8 cellular contexts compared by ENCODE assay signal in the genomic region with DNA sequence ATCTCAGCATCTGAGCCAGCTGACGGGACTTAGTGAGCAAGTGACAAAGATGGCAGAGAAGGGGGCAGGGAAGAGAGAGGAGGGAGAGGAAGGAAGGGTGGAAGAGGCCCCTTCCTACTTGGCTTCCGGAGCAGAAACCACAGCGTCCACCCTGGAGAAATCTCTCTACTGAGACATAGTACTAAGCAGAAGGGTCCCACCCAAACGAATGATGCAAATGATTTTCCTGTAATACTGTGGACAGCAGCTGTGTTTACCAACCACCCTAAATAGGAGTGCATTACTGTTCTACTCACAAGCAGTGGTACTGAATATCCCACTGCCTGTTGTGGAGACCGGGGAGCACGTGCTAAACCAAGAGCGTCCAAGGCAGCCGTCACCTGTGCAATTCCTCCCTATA. TPM values are rescaled to one million over a fixed set of nuclear protein-coding genes. Genes with fewer than 3 reads are reported as not detected.
DNase-seq lines count a peak whose midpoint lies in the region; ATAC-seq lines count a peak whose summit lies in the region.
"Had no signal": no experiment of that assay in that cellular context is flagged by ENCODE, and none has a peak within 500 bp of the region (broad histone marks: within the 10 kb centered on the region; RNA-seq: fewer than 3 reads in every experiment).

No MANE protein-coding gene starts in this region.

- H3K4me3 ChIP-seq in trophoblast cell (ENCODE audit: low read depth, low read length), result no peak overlapping the region

- no peak overlapping the region for H2BK12ac ChIP-seq in trophoblast cell (ENCODE audit: low read length)

- no peak overlapping the region for H3K4me2 ChIP-seq in trophoblast cell (ENCODE audit: low read length)

- no peaks in the 10 kb centered on the region for H3K27me3 Mint-ChIP-seq in T-helper 17 cell

- H2AFZ ChIP-seq in trophoblast cell (ENCODE audit: insufficient read depth, low read length, poor library complexity), result peak overlapping the region; percentile 35

- no peak overlapping the region for H2AK5ac ChIP-seq in trophoblast cell (ENCODE audit: low read length)

- ATAC-seq in GM19351 (IDR thresholded peaks at IDR 0.05; ENCODE audit: unreplicated experiment), result peak; percentile 65
- peak; percentile 79 for ATAC-seq in HG03039 (IDR thresholded peaks at IDR 0.05; ENCODE audit: unreplicated experiment)
- peak; percentile 65 for ATAC-seq in T-helper 17 cell
- ATAC-seq in GM18519 (IDR thresholded peaks at IDR 0.05; ENCODE audit: low FRiP score, unreplicated experiment), result no peak

- no peaks in the 10 kb centered on the region for H3K27me3 ChIP-seq in trophoblast cell (ENCODE audit: insufficient read depth, low read length)

- no CpG with 5 or more reads among the region's 8 CpGs for WGBS in trophoblast cell (ENCODE audit: extremely low coverage, insufficient coverage, insufficient read length)

- no peaks in the 10 kb centered on the region for H3K79me2 ChIP-seq in trophoblast cell (ENCODE audit: control insufficient read depth, insufficient read depth, low read length, poor library complexity)

- no peak overlapping the region for H4K8ac ChIP-seq in trophoblast cell (ENCODE audit: low read depth, low read length)

- H3K27ac ChIP-seq in trophoblast cell (ENCODE audit: low read depth, low read length), result no peak overlapping the region

- no peak overlapping the region for H3K4ac ChIP-seq in trophoblast cell (ENCODE audit: low read depth, low read length)

- no peaks in the 10 kb centered on the region for H3K36me3 ChIP-seq in trophoblast cell (ENCODE audit: control insufficient read depth in 1 of 2, insufficient read depth in 2 of 2, low read length in 2 of 2)

- no peak overlapping the region for H2BK5ac ChIP-seq in trophoblast cell (ENCODE audit: low read depth, low read length, poor library complexity)

- H3K27ac Mint-ChIP-seq in T-helper 17 cell, result peak overlapping the region; percentile 11

- no peaks in the 10 kb centered on the region for H3K4me1 ChIP-seq in trophoblast cell (ENCODE audit: control insufficient read depth in 1 of 2, insufficient read depth in 2 of 2, low read length in 2 of 2)

- no peak overlapping the region for H4K91ac ChIP-seq in trophoblast cell (ENCODE audit: low read depth, low read length)

- H3K9me3 ChIP-seq in T-helper 17 cell (ENCODE audit: control insufficient read depth, low read length, poor library complexity, severe bottlenecking), result no peaks in the 10 kb centered on the region
- H3K9me3 ChIP-seq in trophoblast cell (ENCODE audit: insufficient read depth, low read depth, low read length), result no peaks in the 10 kb centered on the region

- H3K9ac ChIP-seq in trophoblast cell (ENCODE audit: low read length), result no peak overlapping the region

- H3K23ac ChIP-seq in trophoblast cell (ENCODE audit: low read length), result no peak overlapping the region

- no peak overlapping the region for H4K12ac ChIP-seq in trophoblast cell (ENCODE audit: low read depth, low read length)

- no peaks in the 10 kb centered on the region for H3K79me1 ChIP-seq in trophoblast cell (ENCODE audit: low read length)

- peak overlapping the region; percentile 70 for H3K4me3 Mint-ChIP-seq in T-helper 17 cell

- no peak overlapping the region for H2BK120ac ChIP-seq in trophoblast cell (ENCODE audit: insufficient read depth, low read length, poor library complexity)

- H3K18ac ChIP-seq in trophoblast cell (ENCODE audit: low read length), result no peak overlapping the region

- no peak overlapping the region for H3K14ac ChIP-seq in trophoblast cell (ENCODE audit: low read length)

- DNase-seq in T-helper 17 cell, result no peak
- no peak for DNase-seq in trophoblast cell
- DNase-seq in NCI-H1436 (lab: John Stamatoyannopoulos, UW), result no peak
- DNase-seq in activated T-cell treated with anti-CD3 and anti-CD28 coated beads, Interleukin-2, amount 50 U/mL, for 48 hours, result no peak

- H3K36me3 Mint-ChIP-seq in T-helper 17 cell (ENCODE audit: low read depth), result no peaks in the 10 kb centered on the region

- H3K4me1 Mint-ChIP-seq in T-helper 17 cell, result peaks cover 14% of the 10 kb centered on the region

RNA-seq across cellular contexts. Expression of gene DTHD1, which starts 29.4 kb away (rescaled TPM):
- under 1 TPM; 0.22 to 0.52 TPM for total RNA-seq in T-helper 17 cell
- not detected in 2 replicates for polyA plus RNA-seq in trophoblast cell (2013)
- total RNA-seq: LHCN-M2 had no signal
